ENCODE assay signal across 10 cellular contexts in genomic region chr9:6133346-6134063, GRCh38.
A peak's percentile ranks its signal among the peaks of the same experiment; 100 is the strongest.
DNase-seq lines count a peak whose midpoint lies in the region; ATAC-seq and TF ChIP-seq lines count a peak whose summit lies in the region.
"Had no signal": no experiment of that assay in that cellular context is flagged by ENCODE, and none has a peak within 500 bp of the region (broad histone marks: within the 10 kb centered on the region; RNA-seq: fewer than 3 reads in every experiment).

No MANE protein-coding gene starts in this region.

- no peak for TF ChIP-seq CTCF in PC-9 (conservative IDR thresholded peaks at IDR 0.05)

- no peaks in the 10 kb centered on the region for H3K9me3 ChIP-seq in PC-9 (ENCODE audit: insufficient read depth, low read depth)
- H3K9me3 ChIP-seq: BE2C had no signal

- no TSS peak for BruUV-seq in PC-9 (replicated peaks; lab: Mats Ljungman, UMichigan)

- peak overlapping the region; percentile 31; the same call in 1 of the 2 replicates for H3K4me2 ChIP-seq in PC-9

- ATAC-seq in GM19043 (IDR thresholded peaks at IDR 0.05; ENCODE audit: low read depth, unreplicated experiment) (peak; percentile 84), HG03039 (IDR thresholded peaks at IDR 0.05; ENCODE audit: unreplicated experiment) (peak; percentile 58)

- H4K20me1 ChIP-seq in PC-9 (ENCODE audit: insufficient read depth), result no peaks in the 10 kb centered on the region

- H3K4me1 ChIP-seq in PC-9 (replicated peaks; ENCODE audit: insufficient read depth), result peaks cover 15% of the 10 kb centered on the region
- H3K4me1 ChIP-seq: BE2C had no signal

- H2AFZ ChIP-seq in PC-9, result no peak overlapping the region

- DNase-seq in AML-193 (lab: John Stamatoyannopoulos, UW), result peak; percentile 74 to 76
- DNase-seq in PC-9, result peak; percentile 11 to 72
- DNase-seq in H4 (ENCODE audit: low spot score), result no peak
- DNase-seq in substantia nigra (lab: John Stamatoyannopoulos, UW), result no peak
- no peak for DNase-seq in pons (ENCODE audit: low spot score)
- no peak for DNase-seq in G401 (ENCODE audit: low spot score)
- DNase-seq: activated T-cell treated with anti-CD3 and anti-CD28 coated beads, Interleukin-2, amount 50 U/mL, for 24 hours; BE2C had no signal

- H3K4me3 ChIP-seq in PC-9, result no peak overlapping the region

- in situ Hi-C loops in G401 (cut with HindIII; ENCODE audit: low sequenced_read_pairs), result no loop called here

- POLR2A ChIA-PET in PC-9 (lab: Charles Lee; ENCODE audit: unreplicated experiment), result no interaction called here

- H3K27me3 ChIP-seq in PC-9 (ENCODE audit: insufficient read depth, low read depth), result no peaks in the 10 kb centered on the region
- H3K27me3 ChIP-seq: BE2C had no signal

- no peaks in the 10 kb centered on the region for H3K9me2 ChIP-seq in PC-9 (ENCODE audit: insufficient read depth)

- H3K36me3 ChIP-seq in PC-9 (ENCODE audit: low read depth), result no peaks in the 10 kb centered on the region
- H3K36me3 ChIP-seq: BE2C had no signal

- 0 out of 2 replicates have a peak, but pooled peaks cover 3% of the 10 kb centered on the region for H3F3A ChIP-seq in PC-9 (ENCODE audit: insufficient read depth, low read depth)

- intact Hi-C loops in PC-9 (cut with micrococcal nuclease; ENCODE audit: unreplicated experiment), result no loop called here

- peak overlapping the region; percentile 54 for H3K27ac ChIP-seq in PC-9
- no peak overlapping the region for H3K27ac ChIP-seq in substantia nigra (ENCODE audit: low read depth, low read length, poor library complexity, severe bottlenecking)

- CTCF ChIA-PET in PC-9 (lab: Charles Lee), result no interaction called here

- H3K79me2 ChIP-seq in PC-9 (ENCODE audit: low read depth), result no peaks in the 10 kb centered on the region

Comparison
In these comparisons a context has a peak if more than half of its experiments do, and no peak if none do; other contexts are left out.
1. DNase-seq: peak in AML-193 (2 of 2) and PC-9 (2 of 2); none in H4 (single experiment), substantia nigra (0 of 49), pons (single experiment) and G401 (single experiment).